Comparison of ENCODE assay signal across 1 cellular context in the genomic region with DNA sequence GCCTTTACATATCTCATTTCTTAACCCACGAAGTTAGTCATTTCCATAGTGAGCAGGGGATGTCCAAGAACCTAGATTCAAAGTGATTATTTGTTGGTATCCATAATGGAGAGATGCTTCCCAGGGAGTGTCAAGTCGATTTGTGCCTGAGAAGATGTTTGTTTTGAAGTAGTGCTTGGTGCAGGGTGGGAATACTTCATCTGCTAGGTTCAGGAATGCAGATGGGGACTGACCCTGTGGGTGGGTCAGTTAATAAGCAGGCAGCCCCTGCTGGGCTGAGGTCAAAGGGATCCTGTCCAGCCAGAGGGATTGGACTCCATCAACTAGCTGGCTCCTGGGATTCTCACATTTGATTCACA.
TF ChIP-seq lines count a peak whose summit lies in the region.

No MANE protein-coding gene starts in this region.

TF ChIP-seq in WTC11, 78 proteins besides CTCF, POLR2A, EP300 and RAD21 (continued from another document):
- TF ChIP-seq, protein P1, sequence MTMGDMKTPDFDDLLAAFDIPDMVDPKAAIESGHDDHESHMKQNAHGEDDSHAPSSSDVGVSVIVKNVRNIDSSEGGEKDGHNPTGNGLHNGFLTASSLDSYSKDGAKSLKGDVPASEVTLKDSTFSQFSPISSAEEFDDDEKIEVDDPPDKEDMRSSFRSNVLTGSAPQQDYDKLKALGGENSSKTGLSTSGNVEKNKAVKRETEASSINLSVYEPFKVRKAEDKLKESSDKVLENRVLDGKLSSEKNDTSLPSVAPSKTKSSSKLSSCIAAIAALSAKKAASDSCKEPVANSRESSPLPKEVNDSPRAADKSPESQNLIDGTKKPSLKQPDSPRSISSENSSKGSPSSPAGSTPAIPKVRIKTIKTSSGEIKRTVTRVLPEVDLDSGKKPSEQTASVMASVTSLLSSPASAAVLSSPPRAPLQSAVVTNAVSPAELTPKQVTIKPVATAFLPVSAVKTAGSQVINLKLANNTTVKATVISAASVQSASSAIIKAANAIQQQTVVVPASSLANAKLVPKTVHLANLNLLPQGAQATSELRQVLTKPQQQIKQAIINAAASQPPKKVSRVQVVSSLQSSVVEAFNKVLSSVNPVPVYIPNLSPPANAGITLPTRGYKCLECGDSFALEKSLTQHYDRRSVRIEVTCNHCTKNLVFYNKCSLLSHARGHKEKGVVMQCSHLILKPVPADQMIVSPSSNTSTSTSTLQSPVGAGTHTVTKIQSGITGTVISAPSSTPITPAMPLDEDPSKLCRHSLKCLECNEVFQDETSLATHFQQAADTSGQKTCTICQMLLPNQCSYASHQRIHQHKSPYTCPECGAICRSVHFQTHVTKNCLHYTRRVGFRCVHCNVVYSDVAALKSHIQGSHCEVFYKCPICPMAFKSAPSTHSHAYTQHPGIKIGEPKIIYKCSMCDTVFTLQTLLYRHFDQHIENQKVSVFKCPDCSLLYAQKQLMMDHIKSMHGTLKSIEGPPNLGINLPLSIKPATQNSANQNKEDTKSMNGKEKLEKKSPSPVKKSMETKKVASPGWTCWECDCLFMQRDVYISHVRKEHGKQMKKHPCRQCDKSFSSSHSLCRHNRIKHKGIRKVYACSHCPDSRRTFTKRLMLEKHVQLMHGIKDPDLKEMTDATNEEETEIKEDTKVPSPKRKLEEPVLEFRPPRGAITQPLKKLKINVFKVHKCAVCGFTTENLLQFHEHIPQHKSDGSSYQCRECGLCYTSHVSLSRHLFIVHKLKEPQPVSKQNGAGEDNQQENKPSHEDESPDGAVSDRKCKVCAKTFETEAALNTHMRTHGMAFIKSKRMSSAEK (CRISPR knock-in tag; IDR thresholded peaks at IDR 0.05; ENCODE audit: borderline replicate concordance): no peak
- TF ChIP-seq ZNF416 (CRISPR knock-in tag; IDR thresholded peaks at IDR 0.05) (no peak), RELA (CRISPR knock-in tag; IDR thresholded peaks at IDR 0.05; ENCODE audit: borderline replicate concordance) (no peak)
- TF ChIP-seq, protein P2, sequence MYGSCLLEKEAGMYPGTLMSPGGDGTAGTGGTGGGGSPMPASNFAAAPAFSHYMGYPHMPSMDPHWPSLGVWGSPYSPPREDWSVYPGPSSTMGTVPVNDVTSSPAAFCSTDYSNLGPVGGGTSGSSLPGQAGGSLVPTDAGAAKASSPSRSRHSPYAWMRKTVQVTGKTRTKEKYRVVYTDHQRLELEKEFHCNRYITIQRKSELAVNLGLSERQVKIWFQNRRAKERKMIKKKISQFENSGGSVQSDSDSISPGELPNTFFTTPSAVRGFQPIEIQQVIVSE (CRISPR knock-in tag; IDR thresholded peaks at IDR 0.05; ENCODE audit: borderline replicate concordance): no peak
TF ChIP-seq in WTC11: peak in this region for 0.
